9 cellular contexts compared by ENCODE assay signal in the genomic region with DNA sequence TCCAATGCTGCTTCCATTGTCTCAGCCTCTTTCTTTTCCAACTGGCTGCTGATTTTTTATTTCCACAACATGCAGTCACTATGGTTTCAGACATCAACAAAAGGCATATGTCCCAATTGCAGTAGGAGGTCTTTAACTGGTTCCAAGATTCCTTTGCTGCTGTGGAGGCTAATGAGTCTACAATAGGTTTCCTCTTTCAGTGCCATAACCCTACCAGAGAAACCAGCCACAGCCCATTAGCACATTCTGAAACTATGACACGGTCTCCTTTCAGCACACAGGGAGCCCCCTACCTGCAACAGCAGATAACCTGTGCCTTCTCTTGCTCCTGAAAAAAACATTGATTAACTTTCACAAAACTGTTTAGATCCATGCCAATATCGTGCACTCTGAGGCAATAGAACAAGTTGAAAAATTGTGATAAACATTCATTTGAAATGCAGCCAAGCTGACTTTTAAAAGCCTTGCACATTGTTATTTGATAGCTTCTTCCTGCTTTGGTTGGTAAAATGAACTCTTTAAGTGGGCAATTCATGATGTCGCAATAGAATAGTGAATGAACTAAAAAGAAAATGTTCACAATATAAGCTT. TPM values are rescaled to one million over a fixed set of nuclear protein-coding genes. Genes with fewer than 3 reads are reported as not detected.
DNase-seq lines count a peak whose midpoint lies in the region; ATAC-seq and TF ChIP-seq lines count a peak whose summit lies in the region.
"Had no signal": no experiment of that assay in that cellular context is flagged by ENCODE, and none has a peak within 500 bp of the region (broad histone marks: within the 10 kb centered on the region; RNA-seq: fewer than 3 reads in every experiment).

No MANE protein-coding gene starts in this region.

- H3K36me3 ChIP-seq in body of pancreas (replicated peaks in 1 of 2; ENCODE audit: insufficient read depth in 1 of 2, low read depth in 2 of 2) (no peaks in the 10 kb centered on the region), lower lobe of right lung (no peaks in the 10 kb centered on the region)

- TF ChIP-seq POLR2A in body of pancreas (IDR thresholded peaks at IDR 0.05) = no peak

- H3K27ac Mint-ChIP-seq in Calu3 (ENCODE audit: unreplicated experiment) = peak overlapping the region; percentile 9
- H3K27ac Mint-ChIP-seq: T-helper 1 cell treated with Interleukin-12 subunit alpha and Interleukin-12 subunit beta and Interleukin-4 antibody, amounts not matched to agents 30 μg/mL and 1 μg/mL, for 36 hours had no signal

- H3K27ac ChIP-seq in body of pancreas (peak overlapping the region in 2 of 4 donors; percentile 3 to 19), lower lobe of right lung (peak overlapping the region; percentile 69)

- no peak overlapping the region for H3K4me3 Mint-ChIP-seq in Calu3 (ENCODE audit: low read depth, unreplicated experiment)
- H3K4me3 Mint-ChIP-seq: T-helper 1 cell treated with Interleukin-12 subunit alpha and Interleukin-12 subunit beta and Interleukin-4 antibody, amounts not matched to agents 30 μg/mL and 1 μg/mL, for 36 hours had no signal

- BruUV-seq in Calu3 (replicated peaks; lab: Mats Ljungman, UMichigan) = no TSS peak

- CTCF ChIA-PET in Calu3 (lab: Charles Lee) = interaction anchor here (0.6 to 1.1 kb wide), 3 partner anchors 9 to 32 kb away, joined by 3 to 5 read pairs (median 3); a partner anchor contains a TSS

- H3K4me1 ChIP-seq in body of pancreas = no peaks in the 10 kb centered on the region
- peaks cover 17% of the 10 kb centered on the region for H3K4me1 ChIP-seq in lower lobe of right lung

- no peaks in the 10 kb centered on the region for H3K9me3 Mint-ChIP-seq in Calu3 (ENCODE audit: low read depth, unreplicated experiment)
- H3K9me3 Mint-ChIP-seq: T-helper 1 cell treated with Interleukin-12 subunit alpha and Interleukin-12 subunit beta and Interleukin-4 antibody, amounts not matched to agents 30 μg/mL and 1 μg/mL, for 36 hours had no signal

- ATAC-seq in body of pancreas (peak; percentile 79), lower lobe of right lung (peak; percentile 75 to 80)

- H3K4me1 Mint-ChIP-seq in Calu3 (ENCODE audit: low read depth, unreplicated experiment) = peaks cover 6% of the 10 kb centered on the region

- H3K9me3 ChIP-seq in body of pancreas (no peaks in the 10 kb centered on the region), lower lobe of right lung (no peaks in the 10 kb centered on the region)

- H3K36me3 Mint-ChIP-seq in Calu3 (ENCODE audit: insufficient read depth, unreplicated experiment) = no peaks in the 10 kb centered on the region

- intact Hi-C loops in Calu3 (cut with micrococcal nuclease; ENCODE audit: unreplicated experiment) = no loop called here
- intact Hi-C loops in body of pancreas (cut with DNase I) = no loop called here
- intact Hi-C loops in lower lobe of right lung (cut with DNase I) = no loop called here

- no peak for TF ChIP-seq CTCF in Calu3 (IDR thresholded peaks at IDR 0.05; ENCODE audit: unreplicated experiment)
- peak in 2 of 7 experiments; percentile 11 to 13 for TF ChIP-seq CTCF in body of pancreas (IDR thresholded peaks at IDR 0.05)
- TF ChIP-seq CTCF in lower lobe of right lung (IDR thresholded peaks at IDR 0.05) = no peak

- H3K27me3 ChIP-seq in body of pancreas (no peaks in the 10 kb centered on the region), lower lobe of right lung (ENCODE audit: low read depth) (no peaks in the 10 kb centered on the region)

- WGBS in body of pancreas, 2 donors = 35 to 39% methylated on average over 3 of the region's 3 CpGs

- H3K4me3 ChIP-seq in body of pancreas = no peak overlapping the region
- H3K4me3 ChIP-seq in lower lobe of right lung = no peak overlapping the region

- peak; percentile 56 for DNase-seq in Calu3
- DNase-seq in NCI-H1092 treated with DMSO at 0.1 percent for 48 hours (lab: John Stamatoyannopoulos, UW) = peak; percentile 53
- peak in 1 of 4 donors; percentile 36 for DNase-seq in body of pancreas
- DNase-seq in lower lobe of right lung = no peak
- DNase-seq in SKM-1 (lab: John Stamatoyannopoulos, UW; ENCODE audit: unreplicated experiment) = no peak
- DNase-seq in activated CD4-positive, alpha-beta T cell treated with anti-CD3 and anti-CD28 coated beads for 48 hours = no peak
- no peak for DNase-seq in GF-D8 (lab: John Stamatoyannopoulos, UW)
- DNase-seq in T-helper 1 cell = no peak

- H3K27me3 Mint-ChIP-seq in Calu3 (ENCODE audit: unreplicated experiment) = no peaks in the 10 kb centered on the region

RNA-seq across cellular contexts. Expression of a gene that starts 32.4 kb away (rescaled TPM):
- 1.3 and 2.5 TPM in 2 replicates for total RNA-seq in Calu3 (2022)
- total RNA-seq in body of pancreas = 1 to 10 TPM in 1 of 2 donors, under 1 TPM in 1; 0.33 to 1.6 TPM
- 1.6 TPM for total RNA-seq in lower lobe of right lung

Comparison
In these comparisons a context has a peak if more than half of its experiments do, and no peak if none do; other contexts are left out.
1. DNase-seq: peak in Calu3 (single experiment) and NCI-H1092 treated with DMSO at 0.1 percent for 48 hours (single experiment); none in lower lobe of right lung (single experiment), SKM-1 (single experiment), activated CD4-positive, alpha-beta T cell treated with anti-CD3 and anti-CD28 coated beads for 48 hours (single experiment), GF-D8 (single experiment) and T-helper 1 cell (0 of 5).